ENCODE assay signal across 8 cellular contexts in the genomic region with DNA sequence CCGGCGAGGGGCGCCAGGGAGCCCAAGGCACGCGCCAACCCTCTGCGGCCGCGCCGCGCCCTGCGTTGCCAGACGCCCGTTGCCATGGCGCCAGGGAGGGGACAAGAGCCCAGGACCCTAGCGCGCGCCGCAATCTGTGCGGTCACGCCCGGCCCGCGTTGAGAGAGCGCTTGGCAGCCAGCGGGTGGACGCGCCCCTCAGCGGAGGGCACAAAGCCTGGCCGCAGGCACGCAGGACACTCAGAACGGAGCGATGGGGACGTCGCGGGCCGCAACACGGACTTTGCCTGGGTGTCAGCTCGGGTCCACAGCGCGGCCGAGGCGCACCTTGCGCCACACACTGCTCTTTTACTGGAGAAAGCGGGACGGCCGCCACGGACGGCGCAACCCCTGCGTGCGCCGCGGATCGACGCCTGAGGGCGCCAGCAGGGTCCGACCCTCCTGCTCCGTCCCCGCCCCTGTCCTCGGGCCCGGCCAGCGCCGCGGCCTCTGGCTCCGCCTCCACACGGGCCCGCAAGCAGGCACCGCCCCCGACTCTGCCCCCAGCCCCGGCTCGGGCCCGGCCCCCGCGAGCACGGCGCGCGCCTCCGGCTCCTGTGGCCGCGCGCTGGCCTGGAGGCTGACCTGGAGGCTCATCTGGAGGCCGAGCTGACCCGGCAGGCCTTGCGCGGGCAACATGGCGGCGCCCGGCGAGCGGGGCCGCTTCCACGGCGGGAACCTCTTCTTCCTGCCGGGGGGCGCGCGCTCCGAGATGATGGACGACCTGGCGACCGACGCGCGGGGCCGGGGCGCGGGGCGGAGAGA. TPM values are rescaled to one million over a fixed set of nuclear protein-coding genes. Genes with fewer than 3 reads are reported as not detected.
DNase-seq lines count a peak whose midpoint lies in the region; ATAC-seq and TF ChIP-seq lines count a peak whose summit lies in the region.

Gene GFER, plus strand, starts transcription at position 650 of the 803 bp plus-strand sequence. Its CDS starts 26 bp downstream, at position 676.

- H3K4me3 ChIP-seq in Peyer's patch: peak within 1 kb of the TSS; percentile 81 to 92 (median 90)
- peak within 1 kb of the TSS; percentile 80 for H3K4me3 ChIP-seq in thymus (ENCODE audit: low read length)

- H3K27me3 Mint-ChIP-seq in natural killer cell (ENCODE audit: low read depth in 2 of 2): peaks cover 0 to 14% of the 10 kb centered on the region in 2 donors

- H3K36me3 Mint-ChIP-seq in natural killer cell: no peaks in the 10 kb centered on the region

- peak within 1 kb of the TSS; percentile 86 for H3K4me3 Mint-ChIP-seq in natural killer cell

- H3K4me1 ChIP-seq in Peyer's patch (peaks cover 0 to 65% (median 17%) of the 10 kb centered on the region in 4 donors), thymus (ENCODE audit: control insufficient read depth, insufficient read depth, low read length) (peaks cover 10% of the 10 kb centered on the region)

- H3K27me3 ChIP-seq in Peyer's patch (no peaks in the 10 kb centered on the region), thymus (ENCODE audit: control insufficient read depth, insufficient read depth) (peaks cover 61% of the 10 kb centered on the region)

- peak; percentile 51 to 55 for TF ChIP-seq POLR2A in Peyer's patch (IDR thresholded peaks at IDR 0.05)

- TF ChIP-seq CTCF in Peyer's patch (IDR thresholded peaks at IDR 0.05) (peak in 5 of 6 experiments; percentile 26 to 46 (median 29)), natural killer cell (IDR thresholded peaks at IDR 0.05) (peak; percentile 15)

- WGBS in thymus: under 1% methylated on average over 109 of the region's 109 CpGs

- in situ Hi-C loops in G401 (cut with HindIII; ENCODE audit: low sequenced_read_pairs) (no loop called here), KBM-7 (cut with MboI; ENCODE audit: low pct_unique_long_range_greater_than_20kb, low sequenced_read_pairs) (no loop called here)

- intact Hi-C loops in natural killer cell (cut with micrococcal nuclease): no loop called here

- ATAC-seq in GM21737 (IDR thresholded peaks at IDR 0.05; ENCODE audit: unreplicated experiment) (peak; percentile 72), natural killer cell (peak; percentile 87 to 93 (median 87))

- no peaks in the 10 kb centered on the region for H3K9me3 ChIP-seq in Peyer's patch
- H3K9me3 ChIP-seq in thymus (ENCODE audit: control insufficient read depth): peaks cover 2% of the 10 kb centered on the region

- peak; percentile 86 for DNase-seq in G401 (ENCODE audit: low spot score)
- peak; percentile 88 for DNase-seq in KBM-7
- DNase-seq in Peyer's patch: peak; percentile 78 to 96 (median 94)
- DNase-seq in activated gamma-delta T cell (lab: John Stamatoyannopoulos, UW): peak; percentile 59
- peak; percentile 86 for DNase-seq in fibroblast of the conjunctiva (ENCODE audit: low read depth)
- peak; percentile 74 for DNase-seq in natural killer cell

- H3K27ac Mint-ChIP-seq in natural killer cell: peak within 1 kb of the TSS; percentile 26 to 72

- H3K36me3 ChIP-seq in Peyer's patch (peaks cover 0 to 23% (median 0%) of the 10 kb centered on the region in 3 donors), thymus (ENCODE audit: control insufficient read depth, insufficient read depth) (peaks cover 10% of the 10 kb centered on the region)

- H3K27ac ChIP-seq in Peyer's patch (peak within 1 kb of the TSS; percentile 76 to 97 (median 87)), thymus (ENCODE audit: low read depth) (peak within 1 kb of the TSS; percentile 54)

- no peaks in the 10 kb centered on the region for H3K9me3 Mint-ChIP-seq in natural killer cell

- H3K4me1 Mint-ChIP-seq in natural killer cell: peaks cover 4 to 16% of the 10 kb centered on the region in 2 donors

RNA-seq across cellular contexts. Expression of gene GFER, which starts in this region (rescaled TPM):
- 41.8 and 51.5 TPM in 2 replicates for total RNA-seq in G401 (2014; rRNA removed; shearing (Covaris generic))
- total RNA-seq in Peyer's patch (100 to 1,000 TPM in 1 of 4 donors, 10 to 100 TPM in 3; 31.4 to 102 (median 83.1) TPM), natural killer cell (10 to 100 TPM; 23.8 to 29.5 (median 24.6) TPM)
- 28.0 TPM for polyA plus RNA-seq in thymus

Comparison
In these comparisons a context has a peak if more than half of its experiments do, and no peak if none do; other contexts are left out.
1. Peak in every context shown above with its lines: DNase-seq, ATAC-seq, H3K4me3 ChIP-seq and H3K27ac ChIP-seq.